Comparison of ENCODE assay signal across 25 cellular contexts in the genomic region with DNA sequence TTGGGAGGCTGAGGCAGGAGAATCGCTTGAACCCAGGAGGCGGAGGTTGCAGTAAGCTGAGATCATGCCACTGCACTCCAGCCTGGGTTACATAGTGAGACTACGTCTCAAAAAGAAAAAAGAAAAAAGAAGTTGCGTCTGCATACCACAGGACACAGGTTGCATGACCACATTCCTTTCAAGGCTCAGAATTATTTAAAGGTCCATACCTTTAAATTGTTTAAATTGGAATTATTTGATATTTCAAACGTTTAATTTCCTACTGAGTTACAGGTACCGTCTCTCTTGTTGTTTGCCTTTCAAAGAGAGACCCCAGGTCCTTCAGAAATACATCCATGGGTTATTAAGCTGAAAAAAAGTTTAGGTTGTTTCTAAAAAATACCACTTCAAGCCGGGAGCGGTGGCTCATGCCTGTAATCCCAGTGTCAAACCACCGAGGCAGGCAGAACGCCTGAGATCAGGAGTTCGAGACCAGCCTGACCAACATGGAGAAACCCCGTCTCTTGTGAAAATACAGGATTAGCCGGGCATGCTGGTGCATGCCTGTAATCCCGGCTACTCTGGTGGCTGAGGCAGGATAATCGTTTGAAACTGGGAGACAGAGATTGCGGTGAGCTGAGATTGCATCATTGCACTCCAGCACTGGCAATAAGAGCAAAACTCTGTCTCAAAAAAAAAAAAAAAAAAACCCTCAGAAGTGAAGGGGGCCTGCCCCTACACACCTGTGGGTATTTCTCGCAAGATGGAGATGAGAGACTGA. TPM values are rescaled to one million over a fixed set of nuclear protein-coding genes. Genes with fewer than 3 reads are reported as not detected.
A peak's percentile ranks its signal among the peaks of the same experiment; 100 is the strongest.
DNase-seq lines count a peak whose midpoint lies in the region; ATAC-seq, FAIRE-seq and TF ChIP-seq lines count a peak whose summit lies in the region.
"Had no signal": no experiment of that assay in that cellular context is flagged by ENCODE, and none has a peak within 500 bp of the region (broad histone marks: within the 10 kb centered on the region; RNA-seq: fewer than 3 reads in every experiment).

No MANE protein-coding gene starts in this region.

- peaks cover 5% of the 10 kb centered on the region; the same call in 1 of the 2 replicates for H3K23me2 ChIP-seq in H1 (ENCODE audit: low read depth, low read length)

- peaks cover 14 to 22% of the 10 kb centered on the region in 2 donors for H3K4me1 Mint-ChIP-seq in natural killer cell
- H3K4me1 Mint-ChIP-seq in natural killer cell treated with Interleukin-12 subunit alpha and Interleukin-12 subunit beta and Interleukin-15 and Interleukin-18, amount 100 ng/mL, for 72 hours (ENCODE audit: low read depth in 2 of 2): peaks cover 11 to 14% of the 10 kb centered on the region in 2 donors

- H3K56ac ChIP-seq in H1 (replicated peaks; ENCODE audit: insufficient read length, low read depth, low read length): no peak overlapping the region

- H3K14ac ChIP-seq in H1 (ENCODE audit: insufficient read length): no peak overlapping the region

- TF ChIP-seq POLR2A in H1 (IDR thresholded peaks at IDR 0.05; ENCODE audit: control extremely low read depth in 1 of 2, low read depth in 2 of 2, low read length in 2 of 2) (no peak), vagina (IDR thresholded peaks at IDR 0.05) (no peak), GM18505 (IDR thresholded peaks at IDR 0.05; ENCODE audit: borderline replicate concordance, extremely low read depth, insufficient read depth, insufficient read length) (no peak)

- H4K8ac ChIP-seq in H1 (ENCODE audit: extremely low read depth, insufficient read depth, low read length): no peak overlapping the region; the same call in 1 of the 2 replicates

- POLR2A ChIA-PET in H1 (lab: Charles Lee; ENCODE audit: partially characterized antibody): no interaction called here

- H3K4me3 Mint-ChIP-seq in natural killer cell: peak overlapping the region; percentile 6
- H3K4me3 Mint-ChIP-seq in natural killer cell treated with Interleukin-12 subunit alpha and Interleukin-12 subunit beta and Interleukin-15 and Interleukin-18, amount 100 ng/mL, for 72 hours: no peak overlapping the region

- H3K36me3 ChIP-seq in H1 (ENCODE audit: control insufficient read depth in 2 of 4, insufficient read depth in 4 of 4, low read length in 3 of 4): peaks cover 0 to 6% (median 0%) of the 10 kb centered on the region in 4 experiments; a peak in 1 of 8 replicates
- H3K36me3 ChIP-seq in mucosa of rectum (ENCODE audit: control insufficient read depth in 2 of 2, insufficient read depth in 2 of 2, low read length in 2 of 2): no peaks in the 10 kb centered on the region
- H3K36me3 ChIP-seq in vagina: peaks cover 0 to 8% of the 10 kb centered on the region in 2 donors
- H3K36me3 ChIP-seq: cardiac muscle cell had no signal

- DNase-seq in natural killer cell (no peak), H1 (ENCODE audit: low read depth in 1 of 2, low spot score in 2 of 2) (no peak), vagina (ENCODE audit: extremely low spot score in 2 of 2) (peak in 1 of 2 donors; percentile 18), HuH-7.5 (ENCODE audit: low spot score) (no peak)
- no peak for DNase-seq in natural killer cell treated with Interleukin-12 subunit alpha and Interleukin-12 subunit beta and Interleukin-15 and Interleukin-18, amount 100 ng/mL, for 72 hours (ENCODE audit: low spot score)
- DNase-seq: activated CD4-positive, CD25-positive, alpha-beta regulatory T cell; activated naive CD8-positive, alpha-beta T cell treated with anti-CD3 and anti-CD28 coated beads, Interleukin-2, amount 50 U/mL, for 24 hours; DMS79; effector CD4-positive, alpha-beta T cell; GOT3; NCI-H1048; NCI-H2029 treated with DMSO at 0.1 percent for 48 hours; NCI-H510A; SJCRH30; stimulated activated naive CD4-positive, alpha-beta T cell; T-helper 17 cell had no signal

- no peak for FAIRE-seq in H1 (lab: Jason Lieb, UNC)
- FAIRE-seq: A549, K562 had no signal

- peak overlapping the region; percentile 43 for H2BK120ac ChIP-seq in H1 (replicated peaks; ENCODE audit: low read depth, low read length)

- H3K79me2 ChIP-seq in H1 (ENCODE audit: control insufficient read depth in 1 of 2, insufficient read depth in 2 of 2, low read length in 2 of 2): peaks cover 0 to 19% of the 10 kb centered on the region in 2 experiments; a peak in 1 of 4 replicates

- H3K27me3 Mint-ChIP-seq in natural killer cell (ENCODE audit: low read depth in 2 of 2): no peaks in the 10 kb centered on the region
- no peaks in the 10 kb centered on the region for H3K27me3 Mint-ChIP-seq in natural killer cell treated with Interleukin-12 subunit alpha and Interleukin-12 subunit beta and Interleukin-15 and Interleukin-18, amount 100 ng/mL, for 72 hours
- H3K27me3 Mint-ChIP-seq: activated naive CD8-positive, alpha-beta T cell treated with anti-CD3 and anti-CD28 coated beads, Interleukin-2, amount 50 U/mL, for 24 hours; activated T-helper 17 cell treated with anti-CD3 and anti-CD28 coated beads, Interleukin-2, amount 50 U/mL, for 72 hours; T-helper 17 cell had no signal

- intact Hi-C loops in natural killer cell (cut with micrococcal nuclease) (loop anchor here (5.0 to 10.0 kb wide), 2 partner anchors 47 to 199 kb away; a partner anchor contains a TSS), vagina (cut with DNase I) (loop anchor here (1.0 to 2.0 kb wide), 2 partner anchors 46 to 159 kb away; a partner anchor contains a TSS)

- H4K91ac ChIP-seq in H1 (replicated peaks; ENCODE audit: insufficient read length, low read length): peak overlapping the region; percentile 54

- H3K9me3 ChIP-seq in H1 (ENCODE audit: insufficient read depth in 2 of 2, low read depth in 1 of 2, low read length in 1 of 2): peaks cover 8 to 11% of the 10 kb centered on the region in 2 experiments
- H3K9me3 ChIP-seq in mucosa of rectum (ENCODE audit: control insufficient read depth in 2 of 2, low read length in 2 of 2): peaks cover 10% of the 10 kb centered on the region in 2 donors
- peaks cover 11% of the 10 kb centered on the region for H3K9me3 ChIP-seq in vagina

- H2BK5ac ChIP-seq in H1 (ENCODE audit: low read depth, low read length): peak overlapping the region; percentile 46; the same call in 1 of the 2 replicates

- TF ChIP-seq EP300 in H1 (IDR thresholded peaks at IDR 0.05; ENCODE audit: borderline replicate concordance in 1 of 2, low read depth in 2 of 2, low read length in 2 of 2): no peak

- peak overlapping the region; percentile 74 for H2BK20ac ChIP-seq in H1 (ENCODE audit: low read length)

- no peak for TF ChIP-seq RAD21 in H1 (IDR thresholded peaks at IDR 0.05 in 1 of 2, conservative IDR thresholded peaks at IDR 0.05 in 1 of 2; ENCODE audit: low read depth in 2 of 2, low read length in 2 of 2)

- no peak overlapping the region for H2BK15ac ChIP-seq in H1 (ENCODE audit: low read length)

- H3K27ac Mint-ChIP-seq in natural killer cell: no peak overlapping the region
- H3K27ac Mint-ChIP-seq in natural killer cell treated with Interleukin-12 subunit alpha and Interleukin-12 subunit beta and Interleukin-15 and Interleukin-18, amount 100 ng/mL, for 72 hours: no peak overlapping the region
- H3K27ac Mint-ChIP-seq: activated naive CD8-positive, alpha-beta T cell treated with anti-CD3 and anti-CD28 coated beads, Interleukin-2, amount 50 U/mL, for 24 hours; activated T-helper 17 cell treated with anti-CD3 and anti-CD28 coated beads, Interleukin-2, amount 50 U/mL, for 72 hours; neural progenitor cell; T-helper 17 cell had no signal

- H4K5ac ChIP-seq in H1 (ENCODE audit: insufficient read length, low read depth, low read length): no peak overlapping the region

- no peaks in the 10 kb centered on the region for H3K79me1 ChIP-seq in H1 (ENCODE audit: low read depth, low read length)

- H3K4me2 ChIP-seq in H1 (ENCODE audit: insufficient read depth in 1 of 2, low read depth in 2 of 2, low read length in 2 of 2): peak overlapping the region in 1 of 2 experiments; percentile 67; a peak in 2 of 4 replicates
- H3K4me2 ChIP-seq: A549 had no signal

- H3K9ac ChIP-seq in H1 (replicated peaks in 1 of 4; ENCODE audit: extremely low read depth in 1 of 4, low read depth in 3 of 4, low read length in 3 of 4) (peak overlapping the region in 1 of 4 experiments; percentile 37; a peak in 1 of 7 replicates), mucosa of rectum (ENCODE audit: low read depth in 1 of 2, low read length in 2 of 2) (no peak overlapping the region)
- H3K9ac ChIP-seq: neural progenitor cell had no signal

- no peaks in the 10 kb centered on the region for H3K27me3 ChIP-seq in H1 (replicated peaks in 1 of 4; ENCODE audit: control insufficient read depth in 3 of 4, extremely low read depth in 1 of 4, insufficient read depth in 3 of 4, low read length in 3 of 4)
- no peaks in the 10 kb centered on the region for H3K27me3 ChIP-seq in mucosa of rectum (ENCODE audit: control insufficient read depth in 2 of 2, insufficient read depth in 2 of 2, low read length in 2 of 2)
- no peaks in the 10 kb centered on the region for H3K27me3 ChIP-seq in vagina
- H3K27me3 ChIP-seq: cardiac muscle cell, neural progenitor cell, SJCRH30, tibial artery had no signal

- no peaks in the 10 kb centered on the region for H3K36me3 Mint-ChIP-seq in natural killer cell
- peaks cover 5% of the 10 kb centered on the region for H3K36me3 Mint-ChIP-seq in natural killer cell treated with Interleukin-12 subunit alpha and Interleukin-12 subunit beta and Interleukin-15 and Interleukin-18, amount 100 ng/mL, for 72 hours

- H3K9me3 Mint-ChIP-seq in natural killer cell: no peaks in the 10 kb centered on the region
- H3K9me3 Mint-ChIP-seq in natural killer cell treated with Interleukin-12 subunit alpha and Interleukin-12 subunit beta and Interleukin-15 and Interleukin-18, amount 100 ng/mL, for 72 hours: no peaks in the 10 kb centered on the region
- H3K9me3 Mint-ChIP-seq: activated T-helper 17 cell treated with anti-CD3 and anti-CD28 coated beads, Interleukin-2, amount 50 U/mL, for 72 hours had no signal

- no peak overlapping the region for H3K4ac ChIP-seq in H1 (replicated peaks; ENCODE audit: insufficient read length, low read depth, low read length)

- H3K23ac ChIP-seq in H1 (ENCODE audit: insufficient read length): no peak overlapping the region

- CTCF ChIA-PET in H1 (lab: Charles Lee; ENCODE audit: partially characterized antibody): interaction anchor here (1.0 to 1.6 kb wide), 2 partner anchors 20 to 50 kb away, joined by 4 to 5 read pairs; no protein-coding TSS in a partner anchor

- peak overlapping the region; percentile 34; the same call in 1 of the 2 replicates for H3K27ac ChIP-seq in H1 (ENCODE audit: low read depth, low read length)
- peak overlapping the region; percentile 82 to 90 for H3K27ac ChIP-seq in mucosa of rectum (ENCODE audit: low read depth in 2 of 2, low read length in 2 of 2)
- peak overlapping the region; percentile 79 for H3K27ac ChIP-seq in vagina
- H3K27ac ChIP-seq: A549, cardiac muscle cell, neural progenitor cell had no signal

- H3K4me3 ChIP-seq in H1 (ENCODE audit: extremely low read depth in 1 of 4, insufficient read depth in 2 of 4, low read depth in 3 of 4, low read length in 4 of 4) (no peak overlapping the region; a peak in 1 of 8 replicates), mucosa of rectum (ENCODE audit: low read length in 2 of 2) (no peak overlapping the region), vagina (no peak overlapping the region)
- H3K4me3 ChIP-seq: A549, cardiac muscle cell, K562, neural progenitor cell had no signal

- WGBS in H1 (ENCODE audit: extremely low coverage in 1 of 2, insufficient coverage in 1 of 2, insufficient read length in 1 of 2, insufficient replicate concordance in 2 of 2, low coverage in 1 of 2, low lambda C conversion rate in 2 of 2, missing lambda C conversion rate in 1 of 2), 2 experiments: 74% methylated on average over 16 of the region's 17 CpGs; no CpG with 5 or more reads in 1 of the 2 experiments

- H2AFZ ChIP-seq in H1 (ENCODE audit: low read length): no peak overlapping the region
- H2AFZ ChIP-seq: neural progenitor cell had no signal

- no peaks in the 10 kb centered on the region for H4K20me1 ChIP-seq in H1 (replicated peaks in 1 of 2; ENCODE audit: control insufficient read depth in 1 of 2, insufficient read depth in 2 of 2, low read length in 2 of 2)

- no peak for ATAC-seq in natural killer cell
- ATAC-seq in natural killer cell treated with Interleukin-12 subunit alpha and Interleukin-12 subunit beta and Interleukin-15 and Interleukin-18, amount 100 ng/mL, for 72 hours: no peak
- ATAC-seq in GM18505 (IDR thresholded peaks at IDR 0.05; ENCODE audit: unreplicated experiment): no peak
- no peak for ATAC-seq in HG03442 (IDR thresholded peaks at IDR 0.05; ENCODE audit: unreplicated experiment)
- ATAC-seq: A549; activated naive CD8-positive, alpha-beta T cell treated with anti-CD3 and anti-CD28 coated beads, Interleukin-2, amount 50 U/mL, for 24 hours; activated T-helper 17 cell treated with anti-CD3 and anti-CD28 coated beads, Interleukin-2, amount 50 U/mL, for 72 hours; K562; T-helper 17 cell had no signal

- TF ChIP-seq CTCF in natural killer cell (IDR thresholded peaks at IDR 0.05) (no peak), H1 (IDR thresholded peaks at IDR 0.05; ENCODE audit: control extremely low read depth in 1 of 3, insufficient read depth in 1 of 3, low read depth in 1 of 3, low read length in 3 of 3) (no peak), vagina (IDR thresholded peaks at IDR 0.05) (no peak)

- H3K4me1 ChIP-seq in H1 (replicated peaks in 1 of 4; ENCODE audit: control insufficient read depth in 3 of 4, insufficient read depth in 4 of 4, low read length in 3 of 4): peaks cover 2 to 15% (median 11%) of the 10 kb centered on the region in 4 experiments; a peak in 5 of 7 replicates
- peaks cover 12 to 22% of the 10 kb centered on the region in 2 donors for H3K4me1 ChIP-seq in mucosa of rectum (ENCODE audit: control insufficient read depth in 2 of 2, insufficient read depth in 2 of 2, low read length in 2 of 2)
- H3K4me1 ChIP-seq in vagina: peaks cover 28% of the 10 kb centered on the region
- H3K4me1 ChIP-seq: A549 had no signal

- peak overlapping the region; percentile 91; the same call in 1 of the 2 replicates for H3K18ac ChIP-seq in H1 (ENCODE audit: extremely low read depth, low read length)

- H2AK5ac ChIP-seq in H1 (ENCODE audit: low read depth, low read length): 0 out of 2 replicates have a peak overlapping the region, but pooled peaks have one; percentile 39

- peak overlapping the region; percentile 63; the same call in 1 of the 2 replicates for H2BK12ac ChIP-seq in H1 (ENCODE audit: low read depth, low read length)

RNA-seq across cellular contexts. Expression of a gene that starts 18.6 kb away (rescaled TPM):
- 10 to 100 TPM in 1 of 3 donors, 1 to 10 TPM in 2; 4.1 to 11.3 (median 7.7) TPM for total RNA-seq in natural killer cell
- total RNA-seq in natural killer cell treated with Interleukin-12 subunit alpha and Interleukin-12 subunit beta and Interleukin-15 and Interleukin-18, amount 100 ng/mL, for 72 hours: 10 to 100 TPM in 1 of 2 donors, 1 to 10 TPM in 1; 8.7 to 11.8 TPM
- 12.2 and 13.2 TPM in 2 replicates for total RNA-seq in H1 (2021; fragmentation: NEBNext Ultra II Directional; extraction: Animal tissue kit (Norgen Biotek cat#: 25700))
- 2.4 and 2.7 TPM in 2 replicates for polyA plus RNA-seq in H1 (2011; rRNA removed)
- polyA plus RNA-seq in H1 (2011; cell fraction: cytosol; rRNA removed): 4.5 TPM
- polyA plus RNA-seq in H1 (2011; cell fraction: nucleus; rRNA removed): 2.7 TPM
- 4.8 to 10.1 TPM (median 5.3 TPM) in 4 replicates for polyA plus RNA-seq in H1 (2012, experiment 1 of 2)
- 1.4 TPM for polyA plus RNA-seq in H1 (2012, experiment 2 of 2)
- 7.3 TPM for polyA plus RNA-seq in H1 (2013, experiment 1 of 2)
- polyA plus RNA-seq in H1 (2013, experiment 2 of 2): 6.4 TPM
- 12.2 and 21.9 TPM in 2 replicates for polyA minus RNA-seq in H1 (2011; rRNA and poly(A)+ RNA removed)
- polyA minus RNA-seq in H1 (2011; cell fraction: cytosol; rRNA and poly(A)+ RNA removed): 12.7 TPM
- polyA minus RNA-seq in H1 (2011; cell fraction: nucleus; rRNA and poly(A)+ RNA removed): 19.6 TPM
- total RNA-seq in vagina: 9.6 TPM

RNA-seq across cellular contexts. Expression of a gene that starts 20.8 kb away (rescaled TPM):
- total RNA-seq in natural killer cell (10 to 100 TPM in 1 of 3 donors, 1 to 10 TPM in 2; 5.1 to 13.5 (median 8.0) TPM), vagina (3.7 TPM)
- total RNA-seq in natural killer cell treated with Interleukin-12 subunit alpha and Interleukin-12 subunit beta and Interleukin-15 and Interleukin-18, amount 100 ng/mL, for 72 hours: 1 to 10 TPM; 5.3 to 6.5 TPM
- total RNA-seq in H1 (2021; fragmentation: NEBNext Ultra II Directional; extraction: Animal tissue kit (Norgen Biotek cat#: 25700)): 8.6 and 8.7 TPM in 2 replicates
- polyA plus RNA-seq in H1 (2011; rRNA removed): 0.86 and 1.1 TPM in 2 replicates
- 2.0 TPM for polyA plus RNA-seq in H1 (2011; cell fraction: cytosol; rRNA removed)
- polyA plus RNA-seq in H1 (2011; cell fraction: nucleus; rRNA removed): 1.4 TPM
- polyA plus RNA-seq in H1 (2012, experiment 1 of 2): 3.6 to 5.7 TPM (median 3.9 TPM) in 4 replicates
- 0.35 TPM for polyA plus RNA-seq in H1 (2012, experiment 2 of 2)
- 3.7 TPM for polyA plus RNA-seq in H1 (2013, experiment 1 of 2)
- polyA plus RNA-seq in H1 (2013, experiment 2 of 2): 3.5 TPM
- 9.5 and 11.2 TPM in 2 replicates for polyA minus RNA-seq in H1 (2011; rRNA and poly(A)+ RNA removed)
- polyA minus RNA-seq in H1 (2011; cell fraction: cytosol; rRNA and poly(A)+ RNA removed): 7.4 TPM
- 6.6 TPM for polyA minus RNA-seq in H1 (2011; cell fraction: nucleus; rRNA and poly(A)+ RNA removed)
- polyA plus RNA-seq: A549 had no signal

RNA-seq across cellular contexts. Expression of a gene that starts 46.6 kb away (rescaled TPM):
- total RNA-seq in natural killer cell (10 to 100 TPM; 10.3 to 14.0 (median 11.9) TPM), vagina (6.4 TPM)
- 10 to 100 TPM; 13.9 to 15.4 TPM for total RNA-seq in natural killer cell treated with Interleukin-12 subunit alpha and Interleukin-12 subunit beta and Interleukin-15 and Interleukin-18, amount 100 ng/mL, for 72 hours
- total RNA-seq in H1 (2021; fragmentation: NEBNext Ultra II Directional; extraction: Animal tissue kit (Norgen Biotek cat#: 25700)): 22.7 and 26.8 TPM in 2 replicates
- polyA plus RNA-seq in H1 (2011; rRNA removed): 20.6 and 20.8 TPM in 2 replicates
- polyA plus RNA-seq in H1 (2011; cell fraction: cytosol; rRNA removed): 21.2 TPM
- polyA plus RNA-seq in H1 (2011; cell fraction: nucleus; rRNA removed): 22.2 TPM
- 14.0 to 23.4 TPM (median 14.2 TPM) in 4 replicates for polyA plus RNA-seq in H1 (2012, experiment 1 of 2)
- polyA plus RNA-seq in H1 (2012, experiment 2 of 2): 2.8 TPM
- polyA plus RNA-seq in H1 (2013, experiment 1 of 2): 9.8 TPM
- 10.3 TPM for polyA plus RNA-seq in H1 (2013, experiment 2 of 2)
- 36.3 and 36.4 TPM in 2 replicates for polyA minus RNA-seq in H1 (2011; rRNA and poly(A)+ RNA removed)
- polyA minus RNA-seq in H1 (2011; cell fraction: cytosol; rRNA and poly(A)+ RNA removed): 21.6 TPM
- 27.0 TPM for polyA minus RNA-seq in H1 (2011; cell fraction: nucleus; rRNA and poly(A)+ RNA removed)
- polyA plus RNA-seq: A549 had no signal

Comparison
In these comparisons a context has a peak if more than half of its experiments do, and no peak if none do; other contexts are left out.
1. H3K27ac ChIP-seq: peak in every context shown above with its lines; median percentile 86 in mucosa of rectum; 79 in vagina; 34 in H1.